1 cellular context compared by ENCODE assay signal in the genomic region with DNA sequence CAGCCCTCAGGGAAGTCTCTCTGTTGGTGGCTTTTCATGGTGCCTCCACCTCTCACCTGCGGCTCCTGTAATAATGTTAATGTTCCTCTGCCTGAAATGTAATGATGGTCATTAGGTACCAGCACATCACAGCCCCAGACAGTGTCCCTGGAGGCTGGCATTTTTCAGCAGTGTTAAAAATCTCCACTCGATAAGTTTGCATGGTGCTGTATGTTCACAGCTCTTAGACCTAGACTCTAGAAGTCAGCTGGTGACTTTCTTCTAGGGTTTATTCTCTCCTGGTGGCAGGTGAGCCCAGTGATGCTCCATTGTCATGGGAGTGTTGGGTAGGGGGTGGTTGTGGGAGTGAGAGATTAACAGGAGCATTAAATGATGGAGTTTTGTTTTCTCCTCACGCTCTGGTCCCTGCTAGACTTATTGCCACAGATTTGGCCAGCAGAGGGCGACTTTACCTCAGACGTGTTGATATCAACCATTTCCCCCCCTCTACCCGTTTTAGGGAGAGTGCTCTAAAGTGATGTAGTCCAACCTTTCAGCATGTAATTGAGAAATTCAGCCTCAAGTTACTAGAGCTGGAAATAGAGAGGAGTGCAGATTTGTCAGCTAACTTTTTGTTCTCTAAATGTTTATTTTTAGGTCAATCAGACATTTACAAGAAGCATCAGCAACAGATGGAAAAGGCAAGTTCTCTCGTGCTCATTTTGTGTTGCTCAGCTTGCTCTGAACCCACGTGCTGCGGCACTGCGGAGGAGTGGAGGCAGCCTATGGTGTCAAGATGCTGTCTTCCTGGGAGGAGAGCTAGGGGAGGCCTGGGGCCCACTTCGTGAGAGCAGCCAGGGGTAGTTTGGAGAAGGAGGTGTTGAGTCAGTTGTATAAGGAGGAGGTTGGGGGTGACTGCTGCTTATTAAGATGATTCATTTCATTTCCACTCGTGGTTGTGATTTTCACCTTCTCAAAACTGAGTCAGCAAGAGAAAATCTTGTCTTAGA.
TF ChIP-seq lines count a peak whose summit lies in the region.

No MANE protein-coding gene starts in this region.

TF ChIP-seq in HEK293, 187 proteins besides CTCF, POLR2A, EP300 and RAD21 (continued from another document):
- TF ChIP-seq, protein P1, sequence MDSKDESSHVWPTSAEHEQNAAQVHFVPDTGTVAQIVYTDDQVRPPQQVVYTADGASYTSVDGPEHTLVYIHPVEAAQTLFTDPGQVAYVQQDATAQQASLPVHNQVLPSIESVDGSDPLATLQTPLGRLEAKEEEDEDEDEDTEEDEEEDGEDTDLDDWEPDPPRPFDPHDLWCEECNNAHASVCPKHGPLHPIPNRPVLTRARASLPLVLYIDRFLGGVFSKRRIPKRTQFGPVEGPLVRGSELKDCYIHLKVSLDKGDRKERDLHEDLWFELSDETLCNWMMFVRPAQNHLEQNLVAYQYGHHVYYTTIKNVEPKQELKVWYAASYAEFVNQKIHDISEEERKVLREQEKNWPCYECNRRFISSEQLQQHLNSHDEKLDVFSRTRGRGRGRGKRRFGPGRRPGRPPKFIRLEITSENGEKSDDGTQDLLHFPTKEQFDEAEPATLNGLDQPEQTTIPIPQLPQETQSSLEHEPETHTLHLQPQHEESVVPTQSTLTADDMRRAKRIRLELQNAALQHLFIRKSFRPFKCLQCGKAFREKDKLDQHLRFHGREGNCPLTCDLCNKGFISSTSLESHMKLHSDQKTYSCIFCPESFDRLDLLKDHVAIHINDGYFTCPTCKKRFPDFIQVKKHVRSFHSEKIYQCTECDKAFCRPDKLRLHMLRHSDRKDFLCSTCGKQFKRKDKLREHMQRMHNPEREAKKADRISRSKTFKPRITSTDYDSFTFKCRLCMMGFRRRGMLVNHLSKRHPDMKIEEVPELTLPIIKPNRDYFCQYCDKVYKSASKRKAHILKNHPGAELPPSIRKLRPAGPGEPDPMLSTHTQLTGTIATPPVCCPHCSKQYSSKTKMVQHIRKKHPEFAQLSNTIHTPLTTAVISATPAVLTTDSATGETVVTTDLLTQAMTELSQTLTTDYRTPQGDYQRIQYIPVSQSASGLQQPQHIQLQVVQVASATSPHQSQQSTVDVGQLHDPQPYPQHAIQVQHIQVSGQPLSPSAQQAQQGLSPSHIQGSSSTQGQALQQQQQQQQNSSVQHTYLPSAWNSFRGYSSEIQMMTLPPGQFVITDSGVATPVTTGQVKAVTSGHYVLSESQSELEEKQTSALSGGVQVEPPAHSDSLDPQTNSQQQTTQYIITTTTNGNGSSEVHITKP (tag by site-specific recombination; IDR thresholded peaks at IDR 0.05): 0 out of 2 replicates have a peak, but pooled peaks have one; percentile 41
- TF ChIP-seq ZBTB21 (tag by site-specific recombination; IDR thresholded peaks at IDR 0.05) (no peak), ZNF202 (tag by site-specific recombination; IDR thresholded peaks at IDR 0.05; ENCODE audit: borderline replicate concordance) (no peak), ZNF677 (tag by site-specific recombination; IDR thresholded peaks at IDR 0.05) (no peak), ZNF596 (tag by site-specific recombination; IDR thresholded peaks at IDR 0.05) (no peak), PRDM1 (tag by site-specific recombination; IDR thresholded peaks at IDR 0.05) (peak; percentile 8; the same call in 1 of the 2 replicates), ZNF24 (tag by site-specific recombination; IDR thresholded peaks at IDR 0.05) (0 out of 2 replicates have a peak, but pooled peaks have one; percentile 32), SCRT1 (tag by site-specific recombination; IDR thresholded peaks at IDR 0.05; ENCODE audit: borderline replicate concordance) (peak; percentile 52; the same call in 1 of the 2 replicates), ZNF426 (tag by site-specific recombination; IDR thresholded peaks at IDR 0.05) (no peak), SCRT2 (tag by site-specific recombination; IDR thresholded peaks at IDR 0.05) (peak; percentile 89), GLI4 (tag by site-specific recombination; IDR thresholded peaks at IDR 0.05) (no peak), ZFP41 (tag by site-specific recombination; IDR thresholded peaks at IDR 0.05; ENCODE audit: borderline replicate concordance) (no peak), YY2 (tag by site-specific recombination; IDR thresholded peaks at IDR 0.05) (no peak), RBAK (tag by site-specific recombination; IDR thresholded peaks at IDR 0.05) (no peak), ZNF311 (tag by site-specific recombination; IDR thresholded peaks at IDR 0.05; ENCODE audit: borderline replicate concordance) (no peak), ZNF600 (tag by site-specific recombination; IDR thresholded peaks at IDR 0.05) (no peak), ZIC2 (tag by site-specific recombination; IDR thresholded peaks at IDR 0.05) (peak; percentile 50; the same call in 1 of the 2 replicates), ZNF114 (tag by site-specific recombination; IDR thresholded peaks at IDR 0.05) (no peak)
- TF ChIP-seq, protein P2, sequence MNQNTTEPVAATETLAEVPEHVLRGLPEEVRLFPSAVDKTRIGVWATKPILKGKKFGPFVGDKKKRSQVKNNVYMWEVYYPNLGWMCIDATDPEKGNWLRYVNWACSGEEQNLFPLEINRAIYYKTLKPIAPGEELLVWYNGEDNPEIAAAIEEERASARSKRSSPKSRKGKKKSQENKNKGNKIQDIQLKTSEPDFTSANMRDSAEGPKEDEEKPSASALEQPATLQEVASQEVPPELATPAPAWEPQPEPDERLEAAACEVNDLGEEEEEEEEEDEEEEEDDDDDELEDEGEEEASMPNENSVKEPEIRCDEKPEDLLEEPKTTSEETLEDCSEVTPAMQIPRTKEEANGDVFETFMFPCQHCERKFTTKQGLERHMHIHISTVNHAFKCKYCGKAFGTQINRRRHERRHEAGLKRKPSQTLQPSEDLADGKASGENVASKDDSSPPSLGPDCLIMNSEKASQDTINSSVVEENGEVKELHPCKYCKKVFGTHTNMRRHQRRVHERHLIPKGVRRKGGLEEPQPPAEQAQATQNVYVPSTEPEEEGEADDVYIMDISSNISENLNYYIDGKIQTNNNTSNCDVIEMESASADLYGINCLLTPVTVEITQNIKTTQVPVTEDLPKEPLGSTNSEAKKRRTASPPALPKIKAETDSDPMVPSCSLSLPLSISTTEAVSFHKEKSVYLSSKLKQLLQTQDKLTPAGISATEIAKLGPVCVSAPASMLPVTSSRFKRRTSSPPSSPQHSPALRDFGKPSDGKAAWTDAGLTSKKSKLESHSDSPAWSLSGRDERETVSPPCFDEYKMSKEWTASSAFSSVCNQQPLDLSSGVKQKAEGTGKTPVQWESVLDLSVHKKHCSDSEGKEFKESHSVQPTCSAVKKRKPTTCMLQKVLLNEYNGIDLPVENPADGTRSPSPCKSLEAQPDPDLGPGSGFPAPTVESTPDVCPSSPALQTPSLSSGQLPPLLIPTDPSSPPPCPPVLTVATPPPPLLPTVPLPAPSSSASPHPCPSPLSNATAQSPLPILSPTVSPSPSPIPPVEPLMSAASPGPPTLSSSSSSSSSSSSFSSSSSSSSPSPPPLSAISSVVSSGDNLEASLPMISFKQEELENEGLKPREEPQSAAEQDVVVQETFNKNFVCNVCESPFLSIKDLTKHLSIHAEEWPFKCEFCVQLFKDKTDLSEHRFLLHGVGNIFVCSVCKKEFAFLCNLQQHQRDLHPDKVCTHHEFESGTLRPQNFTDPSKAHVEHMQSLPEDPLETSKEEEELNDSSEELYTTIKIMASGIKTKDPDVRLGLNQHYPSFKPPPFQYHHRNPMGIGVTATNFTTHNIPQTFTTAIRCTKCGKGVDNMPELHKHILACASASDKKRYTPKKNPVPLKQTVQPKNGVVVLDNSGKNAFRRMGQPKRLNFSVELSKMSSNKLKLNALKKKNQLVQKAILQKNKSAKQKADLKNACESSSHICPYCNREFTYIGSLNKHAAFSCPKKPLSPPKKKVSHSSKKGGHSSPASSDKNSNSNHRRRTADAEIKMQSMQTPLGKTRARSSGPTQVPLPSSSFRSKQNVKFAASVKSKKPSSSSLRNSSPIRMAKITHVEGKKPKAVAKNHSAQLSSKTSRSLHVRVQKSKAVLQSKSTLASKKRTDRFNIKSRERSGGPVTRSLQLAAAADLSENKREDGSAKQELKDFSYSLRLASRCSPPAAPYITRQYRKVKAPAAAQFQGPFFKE (tag by site-specific recombination; IDR thresholded peaks at IDR 0.05; ENCODE audit: borderline replicate concordance): no peak
- TF ChIP-seq, protein P3, sequence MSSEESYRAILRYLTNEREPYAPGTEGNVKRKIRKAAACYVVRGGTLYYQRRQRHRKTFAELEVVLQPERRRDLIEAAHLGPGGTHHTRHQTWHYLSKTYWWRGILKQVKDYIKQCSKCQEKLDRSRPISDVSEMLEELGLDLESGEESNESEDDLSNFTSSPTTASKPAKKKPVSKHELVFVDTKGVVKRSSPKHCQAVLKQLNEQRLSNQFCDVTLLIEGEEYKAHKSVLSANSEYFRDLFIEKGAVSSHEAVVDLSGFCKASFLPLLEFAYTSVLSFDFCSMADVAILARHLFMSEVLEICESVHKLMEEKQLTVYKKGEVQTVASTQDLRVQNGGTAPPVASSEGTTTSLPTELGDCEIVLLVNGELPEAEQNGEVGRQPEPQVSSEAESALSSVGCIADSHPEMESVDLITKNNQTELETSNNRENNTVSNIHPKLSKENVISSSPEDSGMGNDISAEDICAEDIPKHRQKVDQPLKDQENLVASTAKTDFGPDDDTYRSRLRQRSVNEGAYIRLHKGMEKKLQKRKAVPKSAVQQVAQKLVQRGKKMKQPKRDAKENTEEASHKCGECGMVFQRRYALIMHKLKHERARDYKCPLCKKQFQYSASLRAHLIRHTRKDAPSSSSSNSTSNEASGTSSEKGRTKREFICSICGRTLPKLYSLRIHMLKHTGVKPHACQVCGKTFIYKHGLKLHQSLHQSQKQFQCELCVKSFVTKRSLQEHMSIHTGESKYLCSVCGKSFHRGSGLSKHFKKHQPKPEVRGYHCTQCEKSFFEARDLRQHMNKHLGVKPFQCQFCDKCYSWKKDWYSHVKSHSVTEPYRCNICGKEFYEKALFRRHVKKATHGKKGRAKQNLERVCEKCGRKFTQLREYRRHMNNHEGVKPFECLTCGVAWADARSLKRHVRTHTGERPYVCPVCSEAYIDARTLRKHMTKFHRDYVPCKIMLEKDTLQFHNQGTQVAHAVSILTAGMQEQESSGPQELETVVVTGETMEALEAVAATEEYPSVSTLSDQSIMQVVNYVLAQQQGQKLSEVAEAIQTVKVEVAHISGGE (tag by site-specific recombination; conservative IDR thresholded peaks at IDR 0.05; ENCODE audit: low read depth): no peak
- TF ChIP-seq, protein P4, sequence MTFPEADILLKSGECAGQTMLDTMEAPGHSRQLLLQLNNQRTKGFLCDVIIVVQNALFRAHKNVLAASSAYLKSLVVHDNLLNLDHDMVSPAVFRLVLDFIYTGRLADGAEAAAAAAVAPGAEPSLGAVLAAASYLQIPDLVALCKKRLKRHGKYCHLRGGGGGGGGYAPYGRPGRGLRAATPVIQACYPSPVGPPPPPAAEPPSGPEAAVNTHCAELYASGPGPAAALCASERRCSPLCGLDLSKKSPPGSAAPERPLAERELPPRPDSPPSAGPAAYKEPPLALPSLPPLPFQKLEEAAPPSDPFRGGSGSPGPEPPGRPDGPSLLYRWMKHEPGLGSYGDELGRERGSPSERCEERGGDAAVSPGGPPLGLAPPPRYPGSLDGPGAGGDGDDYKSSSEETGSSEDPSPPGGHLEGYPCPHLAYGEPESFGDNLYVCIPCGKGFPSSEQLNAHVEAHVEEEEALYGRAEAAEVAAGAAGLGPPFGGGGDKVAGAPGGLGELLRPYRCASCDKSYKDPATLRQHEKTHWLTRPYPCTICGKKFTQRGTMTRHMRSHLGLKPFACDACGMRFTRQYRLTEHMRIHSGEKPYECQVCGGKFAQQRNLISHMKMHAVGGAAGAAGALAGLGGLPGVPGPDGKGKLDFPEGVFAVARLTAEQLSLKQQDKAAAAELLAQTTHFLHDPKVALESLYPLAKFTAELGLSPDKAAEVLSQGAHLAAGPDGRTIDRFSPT (tag by site-specific recombination; IDR thresholded peaks at IDR 0.05): no peak
TF ChIP-seq in HEK293: peak in this region for 12.
